17 cellular contexts compared by ENCODE assay signal in the genomic region with DNA sequence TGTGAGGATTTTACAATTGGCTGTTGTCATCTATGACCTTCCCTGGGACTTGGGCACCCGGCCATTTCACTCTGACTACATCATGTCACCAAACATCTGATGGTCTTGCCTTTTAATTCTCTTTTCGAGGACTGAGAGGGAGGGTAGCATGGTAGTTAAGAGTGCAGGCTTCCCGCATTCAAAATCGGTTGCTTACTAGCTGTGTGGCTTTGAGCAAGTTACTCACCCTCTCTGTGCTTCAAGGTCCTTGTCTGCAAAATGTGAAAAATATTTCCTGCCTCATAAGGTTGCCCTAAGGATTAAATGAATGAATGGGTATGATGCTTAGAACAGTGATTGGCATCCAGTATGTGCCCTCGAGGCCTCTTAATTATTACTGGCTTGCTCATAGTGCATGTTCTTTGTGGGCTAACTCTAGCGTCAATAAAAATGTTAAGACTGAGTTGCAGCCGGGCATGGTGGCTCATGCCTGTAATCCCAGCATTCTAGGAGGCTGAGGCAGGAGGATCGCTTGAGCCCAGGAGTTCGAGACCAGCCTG. TPM values are rescaled to one million over a fixed set of nuclear protein-coding genes. Genes with fewer than 3 reads are reported as not detected.
DNase-seq lines count a peak whose midpoint lies in the region; ATAC-seq and TF ChIP-seq lines count a peak whose summit lies in the region.
"Had no signal": no experiment of that assay in that cellular context is flagged by ENCODE, and none has a peak within 500 bp of the region (broad histone marks: within the 10 kb centered on the region; RNA-seq: fewer than 3 reads in every experiment).

No MANE protein-coding gene starts in this region.

- CTCF ChIA-PET in CD8-positive, alpha-beta T cell (lab: Charles Lee): interaction anchor here (0.8 to 7.8 kb wide), 13 partner anchors 7 to 609 kb away, joined by 3 to 140 read pairs (median 15); a partner anchor contains a TSS

- H3K36me3 Mint-ChIP-seq in CD8-positive, alpha-beta T cell: peaks cover 7% of the 10 kb centered on the region
- H3K36me3 Mint-ChIP-seq: mesothelial cell of epicardium had no signal

- no peaks in the 10 kb centered on the region for H3K27me3 Mint-ChIP-seq in CD8-positive, alpha-beta T cell (ENCODE audit: low read depth)

- H3K27ac Mint-ChIP-seq in CD8-positive, alpha-beta T cell: peak overlapping the region; percentile 84
- H3K27ac Mint-ChIP-seq: mesothelial cell of epicardium had no signal

- WGBS in trophoblast cell (ENCODE audit: extremely low coverage, insufficient coverage, insufficient read length): no CpG with 5 or more reads among the region's 9 CpGs
- WGBS in lower leg skin, 2 donors: 70 to 78% methylated on average over 9 of the region's 9 CpGs

- peak overlapping the region; percentile 65 for H3K4me3 Mint-ChIP-seq in CD8-positive, alpha-beta T cell
- H3K4me3 Mint-ChIP-seq: mesothelial cell of epicardium had no signal

- POLR2A ChIA-PET in CD8-positive, alpha-beta T cell (lab: Charles Lee): interaction anchor here (0.7 to 1.7 kb wide), 4 partner anchors 95 to 428 kb away, joined by 3 to 6 read pairs (median 4); a partner anchor contains a TSS

- H3K9ac ChIP-seq in Loucy (ENCODE audit: low read depth, low read length, poor library complexity, severe bottlenecking): no peak overlapping the region
- H3K9ac ChIP-seq in colonic mucosa (ENCODE audit: low read depth in 2 of 2, low read length in 2 of 2): peak overlapping the region in 1 of 2 donors; percentile 9
- no peak overlapping the region for H3K9ac ChIP-seq in trophoblast cell (ENCODE audit: low read length)
- H3K9ac ChIP-seq: KMS-11 had no signal

- no peaks in the 10 kb centered on the region for H3K9me3 Mint-ChIP-seq in CD8-positive, alpha-beta T cell
- H3K9me3 Mint-ChIP-seq: mesothelial cell of epicardium had no signal

- H4K91ac ChIP-seq in trophoblast cell (ENCODE audit: low read depth, low read length): no peak overlapping the region

- no peaks in the 10 kb centered on the region for H4K20me1 ChIP-seq in Loucy (ENCODE audit: insufficient read depth, low read length, poor library complexity, severe bottlenecking)

- H3K4me2 ChIP-seq in Loucy (ENCODE audit: low read depth, low read length, poor library complexity, severe bottlenecking) (peak overlapping the region; percentile 57), trophoblast cell (ENCODE audit: low read length) (no peak overlapping the region)
- H3K4me2 ChIP-seq: KMS-11 had no signal

- no peak overlapping the region for H3K27ac ChIP-seq in CD8-positive, alpha-beta T cell (ENCODE audit: low read depth, low read length)
- H3K27ac ChIP-seq in colonic mucosa: peak overlapping the region; percentile 7
- no peak overlapping the region for H3K27ac ChIP-seq in trophoblast cell (ENCODE audit: low read depth, low read length)
- H3K27ac ChIP-seq: esophagus muscularis mucosa, KMS-11, neutrophil, RWPE1 had no signal

- H2AFZ ChIP-seq in Loucy (ENCODE audit: low read length) (no peak overlapping the region), trophoblast cell (ENCODE audit: insufficient read depth, low read length, poor library complexity) (no peak overlapping the region)

- TF ChIP-seq CTCF in CD8-positive, alpha-beta T cell (IDR thresholded peaks at IDR 0.05): no peak
- TF ChIP-seq CTCF in Loucy (conservative IDR thresholded peaks at IDR 0.05; ENCODE audit: low read length) (no peak), colonic mucosa (IDR thresholded peaks at IDR 0.05) (no peak), lower leg skin (IDR thresholded peaks at IDR 0.05) (no peak)

- H3K4me1 ChIP-seq in CD8-positive, alpha-beta T cell (ENCODE audit: insufficient read depth, low read length): peaks cover 44% of the 10 kb centered on the region
- H3K4me1 ChIP-seq in Loucy (ENCODE audit: insufficient read depth, low read length, poor library complexity, severe bottlenecking): peaks cover 66% of the 10 kb centered on the region
- H3K4me1 ChIP-seq in colonic mucosa: no peaks in the 10 kb centered on the region
- H3K4me1 ChIP-seq in trophoblast cell (ENCODE audit: control insufficient read depth in 1 of 2, insufficient read depth in 2 of 2, low read length in 2 of 2): peaks cover 0 to 1% of the 10 kb centered on the region in 2 experiments
- H3K4me1 ChIP-seq: esophagus muscularis mucosa had no signal

- no peak for DNase-seq in CD8-positive, alpha-beta T cell
- DNase-seq in colonic mucosa (no peak), trophoblast cell (peak; percentile 43 to 54), lower leg skin (ENCODE audit: low spot score in 2 of 2) (no peak)
- DNase-seq: amniotic stem cell, left colon, NCI-H1092, NCI-H510A had no signal

- no peak for TF ChIP-seq POLR2A in lower leg skin (IDR thresholded peaks at IDR 0.05)

- H2BK12ac ChIP-seq in trophoblast cell (ENCODE audit: low read length): no peak overlapping the region

- H2BK5ac ChIP-seq in trophoblast cell (ENCODE audit: low read depth, low read length, poor library complexity): no peak overlapping the region

- no peaks in the 10 kb centered on the region for H3K79me2 ChIP-seq in Loucy (ENCODE audit: insufficient read depth, low read length)
- H3K79me2 ChIP-seq in trophoblast cell (ENCODE audit: control insufficient read depth, insufficient read depth, low read length, poor library complexity): no peaks in the 10 kb centered on the region

- no peaks in the 10 kb centered on the region for H3K79me1 ChIP-seq in trophoblast cell (ENCODE audit: low read length)

- no peaks in the 10 kb centered on the region for H3K36me3 ChIP-seq in CD8-positive, alpha-beta T cell (ENCODE audit: insufficient read depth, low read length)
- H3K36me3 ChIP-seq in Loucy (ENCODE audit: insufficient read depth, low read length): no peaks in the 10 kb centered on the region
- H3K36me3 ChIP-seq in colonic mucosa: no peaks in the 10 kb centered on the region
- no peaks in the 10 kb centered on the region for H3K36me3 ChIP-seq in trophoblast cell (ENCODE audit: control insufficient read depth in 1 of 2, insufficient read depth in 2 of 2, low read length in 2 of 2)
- H3K36me3 ChIP-seq: esophagus muscularis mucosa, neutrophil had no signal

- intact Hi-C loops in CD8-positive, alpha-beta T cell (cut with DNase I, micrococcal nuclease): loop anchor here (1.0 to 10.0 kb wide), 5 partner anchors 96 to 607 kb away; no protein-coding TSS in a partner anchor
- intact Hi-C loops in colonic mucosa (cut with DNase I) (loop anchor here (5.0 kb wide), 2 partner anchors 95 to 290 kb away; no protein-coding TSS in a partner anchor), lower leg skin (cut with DNase I; ENCODE audit: low total_unique reads) (loop anchor here (10.0 kb wide), 1 partner anchor 437 kb away; no protein-coding TSS in a partner anchor)

- H3K9me2 ChIP-seq in Loucy (replicated peaks; ENCODE audit: low read depth, low read length): no peaks in the 10 kb centered on the region

- H4K8ac ChIP-seq in trophoblast cell (ENCODE audit: low read depth, low read length): no peak overlapping the region

- no peak overlapping the region for H2AK5ac ChIP-seq in trophoblast cell (ENCODE audit: low read length)

- H3K4me1 Mint-ChIP-seq in CD8-positive, alpha-beta T cell (ENCODE audit: low read depth): peaks cover 79% of the 10 kb centered on the region

- peaks cover 7% of the 10 kb centered on the region for H3F3A ChIP-seq in Loucy (ENCODE audit: low read depth)

- no peak overlapping the region for H2BK120ac ChIP-seq in trophoblast cell (ENCODE audit: insufficient read depth, low read length, poor library complexity)

- ATAC-seq in CD8-positive, alpha-beta T cell: no peak
- ATAC-seq in HG03442 (IDR thresholded peaks at IDR 0.05; ENCODE audit: unreplicated experiment): no peak
- ATAC-seq in HG03521 (IDR thresholded peaks at IDR 0.05; ENCODE audit: unreplicated experiment): no peak

- H3K14ac ChIP-seq in trophoblast cell (ENCODE audit: low read length): no peak overlapping the region

- H3K4me3 ChIP-seq in CD8-positive, alpha-beta T cell (ENCODE audit: low read depth, low read length): no peak overlapping the region
- no peak overlapping the region for H3K4me3 ChIP-seq in Loucy (ENCODE audit: low read length, poor library complexity, severe bottlenecking)
- no peak overlapping the region for H3K4me3 ChIP-seq in colonic mucosa
- H3K4me3 ChIP-seq in trophoblast cell (ENCODE audit: low read depth, low read length): no peak overlapping the region
- H3K4me3 ChIP-seq in lower leg skin (ENCODE audit: low read depth, poor library complexity, severe bottlenecking): no peak overlapping the region
- H3K4me3 ChIP-seq: esophagus muscularis mucosa had no signal

- H3K18ac ChIP-seq in trophoblast cell (ENCODE audit: low read length): no peak overlapping the region

- H3K23ac ChIP-seq in trophoblast cell (ENCODE audit: low read length): no peak overlapping the region

- H3K27me3 ChIP-seq in CD8-positive, alpha-beta T cell (ENCODE audit: insufficient read depth, low read length): no peaks in the 10 kb centered on the region
- H3K27me3 ChIP-seq in Loucy (ENCODE audit: insufficient read depth, low read length, poor library complexity, severe bottlenecking): no peaks in the 10 kb centered on the region
- H3K27me3 ChIP-seq in colonic mucosa: no peaks in the 10 kb centered on the region
- H3K27me3 ChIP-seq in trophoblast cell (ENCODE audit: insufficient read depth, low read length): no peaks in the 10 kb centered on the region

- H3K9me3 ChIP-seq in CD8-positive, alpha-beta T cell (ENCODE audit: low read length): no peaks in the 10 kb centered on the region
- no peaks in the 10 kb centered on the region for H3K9me3 ChIP-seq in Loucy (ENCODE audit: insufficient read depth, low read depth, low read length)
- H3K9me3 ChIP-seq in colonic mucosa: no peaks in the 10 kb centered on the region
- H3K9me3 ChIP-seq in trophoblast cell (ENCODE audit: insufficient read depth, low read depth, low read length): peaks cover 2% of the 10 kb centered on the region
- H3K9me3 ChIP-seq: esophagus muscularis mucosa, neutrophil had no signal

- H4K12ac ChIP-seq in trophoblast cell (ENCODE audit: low read depth, low read length): no peak overlapping the region

- no peak overlapping the region for H3K4ac ChIP-seq in trophoblast cell (ENCODE audit: low read depth, low read length)

RNA-seq across cellular contexts. Expression of a gene that starts 1.1 kb away (rescaled TPM):
- total RNA-seq in CD8-positive, alpha-beta T cell: 1 to 10 TPM; 6.7 to 7.5 TPM
- total RNA-seq in colonic mucosa (1 to 10 TPM in 1 of 2 donors, under 1 TPM in 1; 0.57 to 1.9 TPM), lower leg skin (under 1 TPM in 3 of 4 donors, not detected in 1; 0.16 to 0.55 (median 0.20) TPM)
- polyA plus RNA-seq in trophoblast cell (2013): 0.03 TPM in 1 of 2 replicates, not detected in the other
- total RNA-seq: HT-29, mesothelial cell of epicardium had no signal

RNA-seq across cellular contexts. Expression of a gene that starts 18.0 kb away (rescaled TPM):
- total RNA-seq in CD8-positive, alpha-beta T cell: under 1 TPM; 0.62 to 0.67 TPM
- total RNA-seq in colonic mucosa (1 to 10 TPM; 1.5 to 3.0 TPM), lower leg skin (1 to 10 TPM in 2 of 4 donors, under 1 TPM in 1, not detected in 1; 0.89 to 1.8 (median 1.3) TPM)
- 0.05 and 0.21 TPM in 2 replicates for polyA plus RNA-seq in trophoblast cell (2013)
- total RNA-seq: HT-29, mesothelial cell of epicardium had no signal

RNA-seq across cellular contexts. Expression of a gene that starts 35.2 kb away (rescaled TPM):
- 1 to 10 TPM; 5.3 to 6.6 TPM for total RNA-seq in CD8-positive, alpha-beta T cell
- total RNA-seq in colonic mucosa (10 to 100 TPM; 10.9 to 17.6 TPM), lower leg skin (1 to 10 TPM in 2 of 4 donors, under 1 TPM in 2; 0.32 to 1.2 (median 0.78) TPM)
- 0.36 and 0.44 TPM in 2 replicates for polyA plus RNA-seq in trophoblast cell (2013)
- total RNA-seq: mesothelial cell of epicardium had no signal

Comparison
In these comparisons a context has a peak if more than half of its experiments do, and no peak if none do; other contexts are left out.
1. DNase-seq: peak in trophoblast cell (2 of 2); none in CD8-positive, alpha-beta T cell (0 of 7), colonic mucosa (single experiment) and lower leg skin (0 of 2).